Comparison of ENCODE assay signal across 1 cellular context in genomic region chr11:61445535-61445934, GRCh38.
TF ChIP-seq lines count a peak whose summit lies in the region.

No MANE protein-coding gene starts in this region.

TF ChIP-seq in A549, 52 proteins besides CTCF, POLR2A, EP300 and RAD21 (continued from another document):
- no peak for TF ChIP-seq REST (IDR thresholded peaks at IDR 0.05)
- TF ChIP-seq FOXS1 (CRISPR knock-in tag; IDR thresholded peaks at IDR 0.05): no peak
- TF ChIP-seq NFE2L2 (conservative IDR thresholded peaks at IDR 0.05; ENCODE audit: low read length): no peak
- no peak for TF ChIP-seq KDM5A (IDR thresholded peaks at IDR 0.05)
- no peak for TF ChIP-seq HES2 (IDR thresholded peaks at IDR 0.05)
- no peak for TF ChIP-seq ZFP36 (IDR thresholded peaks at IDR 0.05; ENCODE audit: borderline replicate concordance, partially characterized antibody)
- no peak for TF ChIP-seq ZC3H11A (IDR thresholded peaks at IDR 0.05)
- TF ChIP-seq NPAS2 (CRISPR knock-in tag; IDR thresholded peaks at IDR 0.05; ENCODE audit: borderline replicate concordance): no peak
- TF ChIP-seq USF2 (IDR thresholded peaks at IDR 0.05): no peak
- no peak for TF ChIP-seq POLR2AphosphoS2 (conservative IDR thresholded peaks at IDR 0.05; ENCODE audit: low read length)
